In genomic region chr6:159065091-159065490, GRCh38 we compare ENCODE assay signal across 27 cellular contexts. TPM values are rescaled to one million over a fixed set of nuclear protein-coding genes. Genes with fewer than 3 reads are reported as not detected.
A peak's percentile ranks its signal among the peaks of the same experiment; 100 is the strongest.
DNase-seq lines count a peak whose midpoint lies in the region; FAIRE-seq and TF ChIP-seq lines count a peak whose summit lies in the region.
"Had no signal": no experiment of that assay in that cellular context is flagged by ENCODE, and none has a peak within 500 bp of the region (broad histone marks: within the 10 kb centered on the region; RNA-seq: fewer than 3 reads in every experiment).

No MANE protein-coding gene starts in this region.

- TF ChIP-seq CTCF in neutrophil (IDR thresholded peaks at IDR 0.05) = no peak

- no peak for DNase-seq in activated CD4-positive, alpha-beta T cell treated with anti-CD3 and anti-CD28 coated beads, Interleukin-2, amount 10 ng/mL, durations not matched to agents 24 days and 14 days
- DNase-seq in activated CD4-positive, alpha-beta T cell treated with anti-CD3 and anti-CD28 coated beads for 48 hours = no peak
- no peak for DNase-seq in CD8-positive, alpha-beta memory T cell
- DNase-seq in cerebellum (ENCODE audit: low spot score) (peak; percentile 51), urothelium cell line (ENCODE audit: low spot score) (no peak), SKM-1 (lab: John Stamatoyannopoulos, UW; ENCODE audit: unreplicated experiment) (no peak), H54 (ENCODE audit: insufficient read length, low spot score) (no peak)
- DNase-seq: cerebellar nuclear complex; DMS 273 treated with DMSO at 0.1 percent for 48 hours; foreskin keratinocyte; hippocampal formation; lower lobe of right lung; NCI-H1048; NCI-H187 treated with DMSO at 0.1 percent for 48 hours; NCI-H2227 treated with DMSO at 0.1 percent for 48 hours; nucleus accumbens; stimulated activated CD4-positive, alpha-beta T cell treated with anti-CD3 and anti-CD28 coated beads, Interleukin-4, amount 100 ng/mL, for 1 hour; stomach; transverse colon had no signal

- FAIRE-seq in urothelium cell line (lab: Jason Lieb, UNC) = no peak
- no peak for FAIRE-seq in H54 (lab: Jason Lieb, UNC)
- FAIRE-seq: A204.1, GM18507, islet of Langerhans had no signal

- H3K9me3 ChIP-seq in CD8-positive, alpha-beta memory T cell (ENCODE audit: low read length) = no peaks in the 10 kb centered on the region
- no peaks in the 10 kb centered on the region for H3K9me3 ChIP-seq in neutrophil
- H3K9me3 ChIP-seq: BLaER1, lower lobe of right lung, transverse colon had no signal

- no peak overlapping the region for H3K27ac ChIP-seq in CD8-positive, alpha-beta memory T cell (ENCODE audit: low read depth, low read length)
- peak overlapping the region; percentile 98 for H3K27ac ChIP-seq in neutrophil
- H3K27ac ChIP-seq: BLaER1, foreskin keratinocyte, lower lobe of right lung, stomach had no signal

- H3K27me3 Mint-ChIP-seq in activated CD4-positive, alpha-beta T cell treated with anti-CD3 and anti-CD28 coated beads, Interleukin-2, amount 10 ng/mL, durations not matched to agents 24 days and 14 days = peaks cover 3% of the 10 kb centered on the region
- H3K27me3 Mint-ChIP-seq in CD8-positive, alpha-beta memory T cell = no peaks in the 10 kb centered on the region

- no peak for TF ChIP-seq POLR2A in H54 (IDR thresholded peaks at IDR 0.05; ENCODE audit: low read depth, low read length)

- peak overlapping the region; percentile 94 for H3K27ac Mint-ChIP-seq in activated CD4-positive, alpha-beta T cell treated with anti-CD3 and anti-CD28 coated beads, Interleukin-2, amount 10 ng/mL, durations not matched to agents 24 days and 14 days
- peak overlapping the region; percentile 94 to 99 (median 98) for H3K27ac Mint-ChIP-seq in CD8-positive, alpha-beta memory T cell

- H3K4me3 ChIP-seq in CD8-positive, alpha-beta memory T cell (ENCODE audit: low read length) = peak overlapping the region; percentile 14
- no peak overlapping the region for H3K4me3 ChIP-seq in neutrophil (ENCODE audit: low read depth in 1 of 2, low read length in 1 of 2)
- H3K4me3 ChIP-seq: BLaER1, lower lobe of right lung, smooth muscle cell, stomach, transverse colon had no signal

- H3K36me3 ChIP-seq in CD8-positive, alpha-beta memory T cell (ENCODE audit: insufficient read depth, low read length) = no peaks in the 10 kb centered on the region
- no peaks in the 10 kb centered on the region for H3K36me3 ChIP-seq in neutrophil
- H3K36me3 ChIP-seq: BLaER1, lower lobe of right lung, stomach, transverse colon had no signal

- no peaks in the 10 kb centered on the region for H3K36me3 Mint-ChIP-seq in activated CD4-positive, alpha-beta T cell treated with anti-CD3 and anti-CD28 coated beads, Interleukin-2, amount 10 ng/mL, durations not matched to agents 24 days and 14 days (ENCODE audit: low read depth)
- peaks cover 0 to 5% (median 0%) of the 10 kb centered on the region in 3 donors for H3K36me3 Mint-ChIP-seq in CD8-positive, alpha-beta memory T cell

- H3K4me1 Mint-ChIP-seq in activated CD4-positive, alpha-beta T cell treated with anti-CD3 and anti-CD28 coated beads, Interleukin-2, amount 10 ng/mL, durations not matched to agents 24 days and 14 days = peaks cover 64% of the 10 kb centered on the region
- H3K4me1 Mint-ChIP-seq in CD8-positive, alpha-beta memory T cell = peaks cover 76 to 95% (median 90%) of the 10 kb centered on the region in 3 donors

- intact Hi-C loops in activated CD4-positive, alpha-beta T cell treated with anti-CD3 and anti-CD28 coated beads, Interleukin-2, amount 10 ng/mL, durations not matched to agents 24 days and 14 days (cut with micrococcal nuclease) = no loop called here

- CTCF ChIA-PET in CD8-positive, alpha-beta memory T cell (lab: Charles Lee) = interaction anchor here (0.9 to 6.7 kb wide), 10 partner anchors 10 to 69 kb away, joined by 3 to 65 read pairs (median 10); partner anchors contain the start of gene TAGAP

- H3K4me1 ChIP-seq in CD8-positive, alpha-beta memory T cell (ENCODE audit: insufficient read depth, low read length) = peaks cover 58% of the 10 kb centered on the region
- peaks cover 95 to 97% of the 10 kb centered on the region in 2 experiments for H3K4me1 ChIP-seq in neutrophil (ENCODE audit: control insufficient read depth in 1 of 2, insufficient read depth in 1 of 2, low read depth in 1 of 2, low read length in 1 of 2)
- H3K4me1 ChIP-seq: foreskin keratinocyte had no signal

- POLR2A ChIA-PET in CD8-positive, alpha-beta memory T cell (lab: Charles Lee) = interaction anchor here (0.7 to 4.6 kb wide), 6 partner anchors 9 to 261 kb away, joined by 3 to 48 read pairs (median 4); partner anchors contain the start of gene TAGAP

- no peaks in the 10 kb centered on the region for H3K27me3 ChIP-seq in CD8-positive, alpha-beta memory T cell (ENCODE audit: insufficient read depth, low read length, poor library complexity, severe bottlenecking)
- no peaks in the 10 kb centered on the region for H3K27me3 ChIP-seq in neutrophil
- H3K27me3 ChIP-seq: BLaER1, transverse colon had no signal

- H3K9me3 Mint-ChIP-seq in activated CD4-positive, alpha-beta T cell treated with anti-CD3 and anti-CD28 coated beads, Interleukin-2, amount 10 ng/mL, durations not matched to agents 24 days and 14 days = peaks cover 12% of the 10 kb centered on the region
- H3K9me3 Mint-ChIP-seq in CD8-positive, alpha-beta memory T cell = no peaks in the 10 kb centered on the region

- no peak overlapping the region for H3K4me3 Mint-ChIP-seq in activated CD4-positive, alpha-beta T cell treated with anti-CD3 and anti-CD28 coated beads, Interleukin-2, amount 10 ng/mL, durations not matched to agents 24 days and 14 days
- peak overlapping the region in 6 of 7 donors; percentile 67 to 78 (median 76) for H3K4me3 Mint-ChIP-seq in CD8-positive, alpha-beta memory T cell

RNA-seq across cellular contexts. Expression of gene TAGAP, which starts 20.3 kb away (rescaled TPM):
- 183 and 187 TPM in 2 replicates for total RNA-seq in activated CD4-positive, alpha-beta T cell treated with anti-CD3 and anti-CD28 coated beads, Interleukin-2, amount 10 ng/mL, durations not matched to agents 24 days and 14 days
- 100 to 1,000 TPM; 140 to 145 TPM for total RNA-seq in CD8-positive, alpha-beta memory T cell
- polyA plus RNA-seq in CD8-positive, alpha-beta memory T cell = 193 TPM
- total RNA-seq in cerebellum = 2.4 TPM
- total RNA-seq: H4, LHCN-M2, smooth muscle cell had no signal
- polyA plus RNA-seq: smooth muscle cell had no signal

Comparison
In these comparisons a context has a peak if more than half of its experiments do, and no peak if none do; other contexts are left out.
1. RNA of gene TAGAP, which starts 20.3 kb away (total RNA-seq): 183 to 187 TPM in activated CD4-positive, alpha-beta T cell treated with anti-CD3 and anti-CD28 coated beads, Interleukin-2, amount 10 ng/mL, durations not matched to agents 24 days and 14 days and 140 to 145 TPM in CD8-positive, alpha-beta memory T cell; 2.4 TPM in cerebellum (single experiment); every median in the first group is over 10 times any median in the second.